In the genomic region with DNA sequence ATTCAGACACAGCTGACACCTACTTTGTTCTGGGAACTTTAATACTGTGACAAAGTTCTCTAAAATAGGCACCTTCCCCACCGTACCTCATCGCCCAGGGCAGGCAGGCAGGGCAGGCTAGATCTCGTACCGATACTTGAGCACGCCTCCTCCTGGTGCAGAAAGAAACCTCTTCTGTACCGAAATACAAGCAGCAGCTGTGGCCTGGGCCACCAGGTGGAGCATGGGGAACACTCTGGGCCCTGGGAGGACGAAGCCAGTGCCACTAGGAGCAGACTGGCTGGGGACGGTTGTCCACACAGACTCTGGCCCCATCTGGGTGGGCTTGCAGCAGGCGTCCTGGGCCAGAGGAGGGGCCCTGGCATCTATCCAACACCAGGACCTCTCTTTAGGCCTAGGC, we compare ENCODE assay signal across 8 cellular contexts. TPM values are rescaled to one million over a fixed set of nuclear protein-coding genes. Genes with fewer than 3 reads are reported as not detected.
A peak's percentile ranks its signal among the peaks of the same experiment; 100 is the strongest.
DNase-seq lines count a peak whose midpoint lies in the region; ATAC-seq, FAIRE-seq and TF ChIP-seq lines count a peak whose summit lies in the region.

No MANE protein-coding gene starts in this region.

- peak; percentile 34 for DNase-seq in stimulated activated CD4-positive, alpha-beta T cell treated with anti-CD3 and anti-CD28 coated beads, Interleukin-1b, Interleukin-23, amount 100 ng/mL, for 48 hours
- no peak for DNase-seq in stimulated activated CD4-positive, alpha-beta T cell treated with anti-CD3 and anti-CD28 coated beads, Interleukin-4, amount 100 ng/mL, for 4 hours
- peak; percentile 43 for DNase-seq in NCI-H1694 treated with DMSO at 0.1 percent for 48 hours (lab: John Stamatoyannopoulos, UW)
- DNase-seq in activated T-cell treated with anti-CD3 and anti-CD28 coated beads, Interleukin-2, amount 50 U/mL, for 1 hour, result peak; percentile 34
- DNase-seq in cardiac muscle cell (ENCODE audit: low read depth in 1 of 2, low spot score in 1 of 2), result peak; percentile 48 to 77
- peak; percentile 60 for DNase-seq in small intestine
- no peak for DNase-seq in posterior vena cava (ENCODE audit: low spot score)

- H3K27ac ChIP-seq in cardiac muscle cell (no peak overlapping the region), small intestine (ENCODE audit: low read depth in 1 of 2, low read length in 1 of 2) (no peak overlapping the region)

- H3K9me3 ChIP-seq in cardiac muscle cell (ENCODE audit: low read depth) (no peaks in the 10 kb centered on the region), small intestine (ENCODE audit: control insufficient read depth, low read depth) (no peaks in the 10 kb centered on the region)

- no peaks in the 10 kb centered on the region for H3K4me1 ChIP-seq in cardiac muscle cell (ENCODE audit: low read depth)
- H3K4me1 ChIP-seq in small intestine (ENCODE audit: control insufficient read depth in 2 of 2, insufficient read depth in 1 of 2, low read depth in 1 of 2, low read length in 1 of 2), result no peaks in the 10 kb centered on the region

- WGBS in small intestine, 3 donors, result 74 to 79% (median 75%) methylated on average over 9 of the region's 9 CpGs

- no peaks in the 10 kb centered on the region for H3K36me3 ChIP-seq in cardiac muscle cell
- peaks cover 0 to 10% of the 10 kb centered on the region in 2 donors for H3K36me3 ChIP-seq in small intestine (ENCODE audit: control insufficient read depth in 2 of 2, insufficient read depth in 2 of 2, low read length in 2 of 2)

- intact Hi-C loops in posterior vena cava (cut with DNase I), result no loop called here

- ATAC-seq in HG03342 (IDR thresholded peaks at IDR 0.05; ENCODE audit: unreplicated experiment), result no peak

- peak; percentile 63 for TF ChIP-seq CTCF in cardiac muscle cell (IDR thresholded peaks at IDR 0.05; ENCODE audit: low read depth, low read length)

- no peak for FAIRE-seq in small intestine (lab: Jason Lieb, UNC)

- H3K4me3 ChIP-seq in cardiac muscle cell, result no peak overlapping the region
- no peak overlapping the region for H3K4me3 ChIP-seq in small intestine (ENCODE audit: low read depth in 1 of 2, low read length in 2 of 2)

- H3K27me3 ChIP-seq in cardiac muscle cell (no peaks in the 10 kb centered on the region), small intestine (ENCODE audit: control insufficient read depth in 2 of 2, insufficient read depth in 2 of 2, low read length in 2 of 2) (no peaks in the 10 kb centered on the region)

RNA-seq across cellular contexts. Expression of a gene that starts 12.8 kb away (rescaled TPM):
- total RNA-seq in cardiac muscle cell, result 22.5 and 34.0 TPM in 2 replicates
- polyA plus RNA-seq in cardiac muscle cell, result 53.7 and 63.6 TPM in 2 replicates
- 100 to 1,000 TPM in 2 of 3 donors, 10 to 100 TPM in 1; 45.5 to 125 (median 122) TPM for polyA plus RNA-seq in small intestine
- 10 to 100 TPM; 17.9 to 18.8 TPM for total RNA-seq in posterior vena cava

RNA-seq across cellular contexts. Expression of a gene that starts 16.1 kb away (rescaled TPM):
- total RNA-seq in cardiac muscle cell (4.2 and 4.3 TPM in 2 replicates), posterior vena cava (10 to 100 TPM; 11.5 to 27.0 TPM)
- polyA plus RNA-seq in cardiac muscle cell (5.0 and 5.1 TPM in 2 replicates), small intestine (1 to 10 TPM in 2 of 3 donors, under 1 TPM in 1; 0.45 to 2.7 (median 2.1) TPM)

RNA-seq across cellular contexts. Expression of a gene that starts 32.6 kb away (rescaled TPM):
- total RNA-seq in cardiac muscle cell (11.4 and 12.5 TPM in 2 replicates), posterior vena cava (10 to 100 TPM; 29.9 to 35.4 TPM)
- polyA plus RNA-seq in cardiac muscle cell (24.7 and 30.9 TPM in 2 replicates), small intestine (10 to 100 TPM in 1 of 3 donors, 1 to 10 TPM in 2; 2.7 to 18.2 (median 7.8) TPM)

RNA-seq across cellular contexts. Expression of a gene that starts 44.0 kb away (rescaled TPM):
- total RNA-seq in cardiac muscle cell (34.2 and 43.2 TPM in 2 replicates), posterior vena cava (10 to 100 TPM; 22.1 to 22.7 TPM)
- polyA plus RNA-seq in cardiac muscle cell (27.3 and 27.6 TPM in 2 replicates), small intestine (10 to 100 TPM; 16.5 to 21.5 (median 21.3) TPM)

RNA-seq across cellular contexts. Expression of a gene that starts 44.2 kb away (rescaled TPM):
- total RNA-seq in cardiac muscle cell (250 and 283 TPM in 2 replicates), posterior vena cava (100 to 1,000 TPM; 145 to 154 TPM)
- polyA plus RNA-seq in cardiac muscle cell (423 and 442 TPM in 2 replicates), small intestine (100 to 1,000 TPM; 138 to 189 (median 143) TPM)

Comparison
In these comparisons a context has a peak if more than half of its experiments do, and no peak if none do; other contexts are left out.
1. DNase-seq: peak in stimulated activated CD4-positive, alpha-beta T cell treated with anti-CD3 and anti-CD28 coated beads, Interleukin-1b, Interleukin-23, amount 100 ng/mL, for 48 hours (single experiment), NCI-H1694 treated with DMSO at 0.1 percent for 48 hours (single experiment), activated T-cell treated with anti-CD3 and anti-CD28 coated beads, Interleukin-2, amount 50 U/mL, for 1 hour (single experiment), cardiac muscle cell (2 of 2) and small intestine (single experiment); none in stimulated activated CD4-positive, alpha-beta T cell treated with anti-CD3 and anti-CD28 coated beads, Interleukin-4, amount 100 ng/mL, for 4 hours (0 of 2) and posterior vena cava (single experiment).